21 cellular contexts compared by ENCODE assay signal in genomic region chr6:125722886-125723285, GRCh38. TPM values are rescaled to one million over a fixed set of nuclear protein-coding genes. Genes with fewer than 3 reads are reported as not detected.
DNase-seq lines count a peak whose midpoint lies in the region; ATAC-seq, FAIRE-seq and TF ChIP-seq lines count a peak whose summit lies in the region.
"Had no signal": no experiment of that assay in that cellular context is flagged by ENCODE, and none has a peak within 500 bp of the region (broad histone marks: within the 10 kb centered on the region; RNA-seq: fewer than 3 reads in every experiment).

No MANE protein-coding gene starts in this region.

- ATAC-seq in stimulated activated naive CD8-positive, alpha-beta T cell treated with anti-CD3 and anti-CD28 coated beads, Interleukin-15, Interleukin-2, amounts not matched to agents 100 U/mL and 50 U/mL, for 24 hours, result peak; percentile 55
- ATAC-seq in stimulated activated naive CD8-positive, alpha-beta T cell treated with anti-CD3 and anti-CD28 coated beads, Interleukin-15, amount 100 ng/mL, for 72 hours, result no peak
- no peak for ATAC-seq in HG02973 (IDR thresholded peaks at IDR 0.05; ENCODE audit: unreplicated experiment)
- no peak for ATAC-seq in GM21529 (IDR thresholded peaks at IDR 0.05; ENCODE audit: unreplicated experiment)
- ATAC-seq: CD8-positive, alpha-beta T cell; HCT116 had no signal

- H3K4me3 ChIP-seq in epithelial cell of proximal tubule (ENCODE audit: low read depth, low read length) (no peak overlapping the region), osteoblast (ENCODE audit: insufficient read depth, low read length) (no peak overlapping the region)
- H3K4me3 ChIP-seq: BLaER1 treated with 17β-estradiol and CSF1 and Interleukin-3, amounts not matched to agents 10 nM and 100 nM had no signal

- H3K79me2 ChIP-seq in osteoblast (ENCODE audit: insufficient read depth, low read length), result no peaks in the 10 kb centered on the region

- FAIRE-seq in frontal cortex (lab: Jason Lieb, UNC), result no peak
- FAIRE-seq: GM12891 had no signal

- TF ChIP-seq CTCF in epithelial cell of proximal tubule (conservative IDR thresholded peaks at IDR 0.05; ENCODE audit: low read depth, low read length), result no peak
- no peak for TF ChIP-seq CTCF in osteoblast (IDR thresholded peaks at IDR 0.05; ENCODE audit: extremely low read depth, low read depth, low read length)

- H3K27ac Mint-ChIP-seq in stimulated activated naive CD8-positive, alpha-beta T cell treated with anti-CD3 and anti-CD28 coated beads, Interleukin-15, amount 100 ng/mL, for 72 hours, result no peak overlapping the region
- H3K27ac Mint-ChIP-seq: B cell; CD8-positive, alpha-beta T cell had no signal

- H3K27me3 ChIP-seq in osteoblast (ENCODE audit: insufficient read depth, low read length), result no peaks in the 10 kb centered on the region
- H3K27me3 ChIP-seq: BLaER1 treated with 17β-estradiol and CSF1 and Interleukin-3, amounts not matched to agents 10 nM and 100 nM had no signal

- no peaks in the 10 kb centered on the region for H3K9me3 Mint-ChIP-seq in stimulated activated naive CD8-positive, alpha-beta T cell treated with anti-CD3 and anti-CD28 coated beads, Interleukin-15, amount 100 ng/mL, for 72 hours
- H3K9me3 Mint-ChIP-seq: CD8-positive, alpha-beta T cell had no signal

- no peak overlapping the region for H3K4me2 ChIP-seq in osteoblast (ENCODE audit: insufficient read depth, low read length)
- H3K4me2 ChIP-seq: BLaER1 treated with 17β-estradiol and CSF1 and Interleukin-3, amounts not matched to agents 10 nM and 100 nM had no signal

- DNase-seq in stimulated activated naive CD8-positive, alpha-beta T cell treated with anti-CD3 and anti-CD28 coated beads, Interleukin-15, Interleukin-2, amounts not matched to agents 100 U/mL and 50 U/mL, for 24 hours, result no peak
- no peak for DNase-seq in stimulated activated naive CD8-positive, alpha-beta T cell treated with anti-CD3 and anti-CD28 coated beads, Interleukin-15, amount 100 ng/mL, for 72 hours
- DNase-seq in epithelial cell of proximal tubule (ENCODE audit: low read depth) (peak; percentile 66), osteoblast (ENCODE audit: insufficient read length, low spot score, missing footprints) (peak; percentile 4), islet precursor cell (no peak), frontal cortex (ENCODE audit: low spot score in 2 of 2) (no peak)
- DNase-seq: 8988T; CD8-positive, alpha-beta T cell; DMS 273 treated with DMSO at 0.1 percent for 48 hours; DMS53; DND-41; EL; GOT3; H7 had no signal

- H2AFZ ChIP-seq in osteoblast (ENCODE audit: low read length), result no peak overlapping the region

- no peaks in the 10 kb centered on the region for H4K20me1 ChIP-seq in osteoblast (ENCODE audit: insufficient read depth, low read length)
- H4K20me1 ChIP-seq: BLaER1 treated with 17β-estradiol and CSF1 and Interleukin-3, amounts not matched to agents 10 nM and 100 nM had no signal

- no peaks in the 10 kb centered on the region for H3K4me1 ChIP-seq in osteoblast (ENCODE audit: insufficient read depth, low read length)

- H3K9me3 ChIP-seq in osteoblast (ENCODE audit: low read depth, low read length), result no peaks in the 10 kb centered on the region
- H3K9me3 ChIP-seq: BLaER1 treated with 17β-estradiol and CSF1 and Interleukin-3, amounts not matched to agents 10 nM and 100 nM had no signal

- H3K4me3 Mint-ChIP-seq in stimulated activated naive CD8-positive, alpha-beta T cell treated with anti-CD3 and anti-CD28 coated beads, Interleukin-15, amount 100 ng/mL, for 72 hours, result no peak overlapping the region
- H3K4me3 Mint-ChIP-seq: B cell; CD8-positive, alpha-beta T cell had no signal

- no peaks in the 10 kb centered on the region for H3K36me3 ChIP-seq in osteoblast (ENCODE audit: insufficient read depth, low read length)
- H3K36me3 ChIP-seq: BLaER1 treated with 17β-estradiol and CSF1 and Interleukin-3, amounts not matched to agents 10 nM and 100 nM had no signal

- H3K27ac ChIP-seq in osteoblast (ENCODE audit: low read depth, low read length), result no peak overlapping the region
- H3K27ac ChIP-seq: BLaER1 treated with 17β-estradiol and CSF1 and Interleukin-3, amounts not matched to agents 10 nM and 100 nM had no signal

- no peaks in the 10 kb centered on the region for H3K4me1 Mint-ChIP-seq in stimulated activated naive CD8-positive, alpha-beta T cell treated with anti-CD3 and anti-CD28 coated beads, Interleukin-15, amount 100 ng/mL, for 72 hours

- peaks cover 30% of the 10 kb centered on the region for H3K27me3 Mint-ChIP-seq in stimulated activated naive CD8-positive, alpha-beta T cell treated with anti-CD3 and anti-CD28 coated beads, Interleukin-15, amount 100 ng/mL, for 72 hours

RNA-seq across cellular contexts. Expression of gene HEY2, which starts 26.5 kb away (rescaled TPM):
- total RNA-seq in epithelial cell of proximal tubule (0.36 TPM in 1 of 2 replicates, not detected in the other), osteoblast (2.2 and 2.4 TPM in 2 replicates), frontal cortex (1.2 TPM)
- total RNA-seq: B cell, G401 had no signal

Comparison
In these comparisons a context has a peak if more than half of its experiments do, and no peak if none do; other contexts are left out.
1. DNase-seq: peak in epithelial cell of proximal tubule (single experiment) and osteoblast (single experiment); none in stimulated activated naive CD8-positive, alpha-beta T cell treated with anti-CD3 and anti-CD28 coated beads, Interleukin-15, Interleukin-2, amounts not matched to agents 100 U/mL and 50 U/mL, for 24 hours (single experiment), stimulated activated naive CD8-positive, alpha-beta T cell treated with anti-CD3 and anti-CD28 coated beads, Interleukin-15, amount 100 ng/mL, for 72 hours (0 of 2), islet precursor cell (single experiment) and frontal cortex (0 of 2).